In genomic region chr22:18029686-18030267, GRCh38 we compare ENCODE assay signal across 23 cellular contexts. TPM values are rescaled to one million over a fixed set of nuclear protein-coding genes. Genes with fewer than 3 reads are reported as not detected.
DNase-seq lines count a peak whose midpoint lies in the region; ATAC-seq and TF ChIP-seq lines count a peak whose summit lies in the region.
"Had no signal": no experiment of that assay in that cellular context is flagged by ENCODE, and none has a peak within 500 bp of the region (broad histone marks: within the 10 kb centered on the region; RNA-seq: fewer than 3 reads in every experiment).

No MANE protein-coding gene starts in this region.

- intact Hi-C loops in activated CD8-positive, alpha-beta T cell treated with anti-CD3 and anti-CD28 coated beads for 36 hours (cut with micrococcal nuclease): loop anchor here (10.0 kb wide), 1 partner anchor 195 kb away; no protein-coding TSS in a partner anchor
- intact Hi-C loops in OCI-LY7 (cut with micrococcal nuclease; ENCODE audit: unreplicated experiment): no loop called here
- intact Hi-C loops in posterior vena cava (cut with DNase I): no loop called here

- no peaks in the 10 kb centered on the region for H3K79me2 ChIP-seq in OCI-LY7 (ENCODE audit: insufficient read depth, low read depth, low read length)

- no peak for DNase-seq in activated CD8-positive, alpha-beta T cell treated with anti-CD3 and anti-CD28 coated beads for 36 hours
- no peak for DNase-seq in activated CD8-positive, alpha-beta T cell treated with anti-CD3 and anti-CD28 coated beads, Interleukin-2, amount 10 ng/mL, durations not matched to agents 7 days and 5 days
- DNase-seq in OCI-LY7 (ENCODE audit: low spot score) (no peak), posterior vena cava (ENCODE audit: low spot score) (peak; percentile 17), SKM-1 (lab: John Stamatoyannopoulos, UW; ENCODE audit: unreplicated experiment) (no peak)
- DNase-seq in effector memory CD4-positive, alpha-beta T cell: no peak
- DNase-seq: C1 segment of cervical spinal cord; CD8-positive, alpha-beta T cell; GDM1; GOT3; HCEC 1CT; NCI-H1092 treated with DMSO at 0.1 percent for 48 hours; NCI-H1436 treated with DMSO at 0.1 percent for 48 hours; NCI-H1930; NCI-H2227 treated with DMSO at 0.1 percent for 48 hours; NCI-H748 treated with DMSO at 0.1 percent for 48 hours; Peyer's patch; SHP77; SW 1271 had no signal

- no peak overlapping the region for H3K27ac Mint-ChIP-seq in activated CD8-positive, alpha-beta T cell treated with anti-CD3 and anti-CD28 coated beads for 36 hours
- no peak overlapping the region for H3K27ac Mint-ChIP-seq in activated CD8-positive, alpha-beta T cell treated with anti-CD3 and anti-CD28 coated beads, Interleukin-2, amount 10 ng/mL, durations not matched to agents 7 days and 5 days
- H3K27ac Mint-ChIP-seq: CD8-positive, alpha-beta T cell; IgD-negative memory B cell had no signal

- ATAC-seq in activated CD8-positive, alpha-beta T cell treated with anti-CD3 and anti-CD28 coated beads for 36 hours: no peak
- no peak for ATAC-seq in activated CD8-positive, alpha-beta T cell treated with anti-CD3 and anti-CD28 coated beads, Interleukin-2, amount 10 ng/mL, durations not matched to agents 7 days and 5 days
- ATAC-seq in activated CD4-positive, CD25-positive, alpha-beta regulatory T cell treated with anti-CD3 and anti-CD28 coated beads, Interleukin-2, amount 50 U/mL, for 24 hours: no peak
- ATAC-seq in HG03095 (IDR thresholded peaks at IDR 0.05; ENCODE audit: unreplicated experiment): no peak
- ATAC-seq: CD8-positive, alpha-beta T cell had no signal

- H3K27ac ChIP-seq in OCI-LY7 (ENCODE audit: low read depth, low read length, poor library complexity, severe bottlenecking): peak overlapping the region; percentile 16
- no peak overlapping the region for H3K27ac ChIP-seq in effector memory CD4-positive, alpha-beta T cell (ENCODE audit: insufficient read depth, low read length, poor library complexity, severe bottlenecking)
- H3K27ac ChIP-seq: 22Rv1, Peyer's patch had no signal

- no peak overlapping the region for H3K4me3 Mint-ChIP-seq in activated CD8-positive, alpha-beta T cell treated with anti-CD3 and anti-CD28 coated beads for 36 hours
- no peak overlapping the region for H3K4me3 Mint-ChIP-seq in activated CD8-positive, alpha-beta T cell treated with anti-CD3 and anti-CD28 coated beads, Interleukin-2, amount 10 ng/mL, durations not matched to agents 7 days and 5 days
- H3K4me3 Mint-ChIP-seq: CD8-positive, alpha-beta T cell; IgD-negative memory B cell had no signal

- H3K4me1 Mint-ChIP-seq in activated CD8-positive, alpha-beta T cell treated with anti-CD3 and anti-CD28 coated beads for 36 hours (ENCODE audit: low read depth): no peaks in the 10 kb centered on the region
- H3K4me1 Mint-ChIP-seq in activated CD8-positive, alpha-beta T cell treated with anti-CD3 and anti-CD28 coated beads, Interleukin-2, amount 10 ng/mL, durations not matched to agents 7 days and 5 days (ENCODE audit: low read depth): peaks cover 1% of the 10 kb centered on the region

- CTCF ChIA-PET in activated CD8-positive, alpha-beta T cell treated with anti-CD3 and anti-CD28 coated beads for 36 hours (lab: Charles Lee): interaction anchor here (1.9 kb wide), 1 partner anchor 199 kb away, joined by 6 read pairs; no protein-coding TSS in a partner anchor
- CTCF ChIA-PET in activated CD8-positive, alpha-beta T cell treated with anti-CD3 and anti-CD28 coated beads, Interleukin-2, amount 10 ng/mL, durations not matched to agents 7 days and 5 days (lab: Charles Lee): interaction anchor here (2.3 to 3.5 kb wide), 2 partner anchors 47 to 200 kb away, joined by 7 to 11 read pairs; partner anchors contain the start of gene PEX26
- CTCF ChIA-PET in OCI-LY7 (lab: Charles Lee; ENCODE audit: unreplicated experiment): interaction anchor here (1.3 to 2.1 kb wide), 3 partner anchors 28 to 42 kb away, joined by 3 to 5 read pairs (median 5); no protein-coding TSS in a partner anchor

- H3K36me3 ChIP-seq in OCI-LY7 (ENCODE audit: insufficient read depth, low read length): no peaks in the 10 kb centered on the region
- H3K36me3 ChIP-seq in effector memory CD4-positive, alpha-beta T cell (ENCODE audit: control insufficient read depth, insufficient read depth, low read length): no peaks in the 10 kb centered on the region
- H3K36me3 ChIP-seq: Peyer's patch had no signal

- H3K4me1 ChIP-seq in OCI-LY7 (ENCODE audit: insufficient read depth, low read length, poor library complexity, severe bottlenecking): peaks cover 68% of the 10 kb centered on the region
- H3K4me1 ChIP-seq in effector memory CD4-positive, alpha-beta T cell (ENCODE audit: control insufficient read depth, insufficient read depth, low read length, poor library complexity, severe bottlenecking): no peaks in the 10 kb centered on the region

- H3K9me2 ChIP-seq in OCI-LY7 (ENCODE audit: insufficient read depth, low read length): no peaks in the 10 kb centered on the region

- TF ChIP-seq CTCF in activated CD8-positive, alpha-beta T cell treated with anti-CD3 and anti-CD28 coated beads for 36 hours (IDR thresholded peaks at IDR 0.05): peak; percentile 30
- TF ChIP-seq CTCF in OCI-LY7 (conservative IDR thresholded peaks at IDR 0.05; ENCODE audit: low read length): no peak

- H3K4me2 ChIP-seq in OCI-LY7 (ENCODE audit: low read length): peak overlapping the region; percentile 47

- no peak overlapping the region; the same call in 1 of the 2 replicates for H2AFZ ChIP-seq in OCI-LY7 (ENCODE audit: low read length)

- no peaks in the 10 kb centered on the region for H4K20me1 ChIP-seq in OCI-LY7 (ENCODE audit: insufficient read depth, low read length)

- no peaks in the 10 kb centered on the region for H3K36me3 Mint-ChIP-seq in activated CD8-positive, alpha-beta T cell treated with anti-CD3 and anti-CD28 coated beads for 36 hours (ENCODE audit: low read depth)
- no peaks in the 10 kb centered on the region for H3K36me3 Mint-ChIP-seq in activated CD8-positive, alpha-beta T cell treated with anti-CD3 and anti-CD28 coated beads, Interleukin-2, amount 10 ng/mL, durations not matched to agents 7 days and 5 days (ENCODE audit: low read depth)
- H3K36me3 Mint-ChIP-seq: CD8-positive, alpha-beta T cell; IgD-negative memory B cell had no signal

- POLR2A ChIA-PET in activated CD8-positive, alpha-beta T cell treated with anti-CD3 and anti-CD28 coated beads for 36 hours (lab: Charles Lee): interaction anchor here (0.7 kb wide), 1 partner anchor 39 kb away, joined by 3 read pairs; no protein-coding TSS in a partner anchor
- POLR2A ChIA-PET in activated CD8-positive, alpha-beta T cell treated with anti-CD3 and anti-CD28 coated beads, Interleukin-2, amount 10 ng/mL, durations not matched to agents 7 days and 5 days (lab: Charles Lee): no interaction called here
- POLR2A ChIA-PET in OCI-LY7 (lab: Charles Lee): interaction anchor here (0.5 to 6.4 kb wide), 10 partner anchors 18 to 65 kb away, joined by 3 to 48 read pairs (median 4); no protein-coding TSS in a partner anchor

- no peaks in the 10 kb centered on the region for H3K9me3 Mint-ChIP-seq in activated CD8-positive, alpha-beta T cell treated with anti-CD3 and anti-CD28 coated beads for 36 hours
- no peaks in the 10 kb centered on the region for H3K9me3 Mint-ChIP-seq in activated CD8-positive, alpha-beta T cell treated with anti-CD3 and anti-CD28 coated beads, Interleukin-2, amount 10 ng/mL, durations not matched to agents 7 days and 5 days (ENCODE audit: insufficient read depth)
- H3K9me3 Mint-ChIP-seq: CD8-positive, alpha-beta T cell; IgD-negative memory B cell had no signal

- H3K4me3 ChIP-seq in OCI-LY7 (ENCODE audit: low read depth, low read length, poor library complexity, severe bottlenecking): no peak overlapping the region
- H3K4me3 ChIP-seq in effector memory CD4-positive, alpha-beta T cell (ENCODE audit: insufficient read depth, low read depth, low read length, poor library complexity, severe bottlenecking): no peak overlapping the region
- H3K4me3 ChIP-seq: Peyer's patch had no signal

- H3K27me3 Mint-ChIP-seq in activated CD8-positive, alpha-beta T cell treated with anti-CD3 and anti-CD28 coated beads for 36 hours: peaks cover 19% of the 10 kb centered on the region
- peaks cover 29% of the 10 kb centered on the region for H3K27me3 Mint-ChIP-seq in activated CD8-positive, alpha-beta T cell treated with anti-CD3 and anti-CD28 coated beads, Interleukin-2, amount 10 ng/mL, durations not matched to agents 7 days and 5 days (ENCODE audit: low read depth)
- H3K27me3 Mint-ChIP-seq: IgD-negative memory B cell had no signal

- H3K9me3 ChIP-seq in OCI-LY7 (ENCODE audit: low read length): no peaks in the 10 kb centered on the region
- H3K9me3 ChIP-seq in effector memory CD4-positive, alpha-beta T cell (ENCODE audit: control insufficient read depth, low read length): no peaks in the 10 kb centered on the region
- H3K9me3 ChIP-seq: Peyer's patch had no signal

- H3K27me3 ChIP-seq in effector memory CD4-positive, alpha-beta T cell (replicated peaks; ENCODE audit: control insufficient read depth, insufficient read depth, low read length, poor library complexity, severe bottlenecking): peaks cover 5% of the 10 kb centered on the region
- H3K27me3 ChIP-seq: Peyer's patch had no signal

- no TSS peak for BruUV-seq in OCI-LY7 (replicated peaks; lab: Mats Ljungman, UMichigan)

RNA-seq across cellular contexts. Expression of gene MICAL3, which starts 5.4 kb away (rescaled TPM):
- total RNA-seq in activated CD8-positive, alpha-beta T cell treated with anti-CD3 and anti-CD28 coated beads for 36 hours: 10 to 100 TPM; 31.6 to 32.4 TPM
- 10 to 100 TPM; 26.4 to 29.7 TPM for total RNA-seq in activated CD8-positive, alpha-beta T cell treated with anti-CD3 and anti-CD28 coated beads, Interleukin-2, amount 10 ng/mL, durations not matched to agents 7 days and 5 days
- 80.9 and 93.2 TPM in 2 replicates for total RNA-seq in OCI-LY7 (2014; rRNA removed; shearing (Covaris generic))
- total RNA-seq in OCI-LY7 (2022) (175 and 210 TPM in 2 replicates), posterior vena cava (100 to 1,000 TPM; 106 to 114 TPM)

RNA-seq across cellular contexts. Expression of gene PEX26, which starts 48.0 kb away (rescaled TPM):
- total RNA-seq in activated CD8-positive, alpha-beta T cell treated with anti-CD3 and anti-CD28 coated beads for 36 hours: 10 to 100 TPM; 57.8 to 59.7 TPM
- 10 to 100 TPM; 44.4 TPM for total RNA-seq in activated CD8-positive, alpha-beta T cell treated with anti-CD3 and anti-CD28 coated beads, Interleukin-2, amount 10 ng/mL, durations not matched to agents 7 days and 5 days
- 17.6 and 22.4 TPM in 2 replicates for total RNA-seq in OCI-LY7 (2014; rRNA removed; shearing (Covaris generic))
- total RNA-seq in OCI-LY7 (2022): 37.8 and 43.5 TPM in 2 replicates
- total RNA-seq in posterior vena cava: 10 to 100 TPM; 25.5 to 28.5 TPM
